ENCODE assay signal across 34 cellular contexts in genomic region chr10:16609195-16609594, GRCh38.
"Had no signal": no experiment of that assay in that cellular context is flagged by ENCODE, and none has a peak within 500 bp of the region (broad histone marks: within the 10 kb centered on the region; RNA-seq: fewer than 3 reads in every experiment).

No MANE protein-coding gene starts in this region.

- DNase-seq: Karpas-422, Kasumi-1, KG1, MG63, MM.1S, MV-4-11, NCI-H1092, NCI-H1105, NCI-H1105 treated with DMSO at 0.1 percent for 48 hours, NCI-H1417, NCI-H1417 treated with DMSO at 0.1 percent for 48 hours, NCI-H1436, NCI-H1436 treated with DMSO at 0.1 percent for 48 hours, NCI-H146, NCI-H1694, NCI-H1694 treated with DMSO at 0.1 percent for 48 hours, NCI-H187, NCI-H187 treated with DMSO at 0.1 percent for 48 hours, NCI-H1930, NCI-H2029, NCI-H2029 treated with DMSO at 0.1 percent for 48 hours, NCI-H2081, NCI-H2081 treated with DMSO at 0.1 percent for 48 hours, NCI-H2107, NCI-H2171, NCI-H2171 treated with DMSO at 0.1 percent for 48 hours, NCI-H2227 treated with DMSO at 0.1 percent for 48 hours, NCI-H226, NCI-H345, NCI-H446, NCI-H446 treated with DMSO at 0.1 percent for 48 hours, NCI-H510A, NCI-H510A treated with DMSO at 0.1 percent for 48 hours, NCI-H524 had no signal
